Comparison of ENCODE assay signal across 17 cellular contexts in genomic region chr2:37554687-37555086, GRCh38.
"Had no signal": no experiment of that assay in that cellular context is flagged by ENCODE, and none has a peak within 500 bp of the region (broad histone marks: within the 10 kb centered on the region; RNA-seq: fewer than 3 reads in every experiment).

No MANE protein-coding gene starts in this region.

- DNase-seq: effector memory CD4-positive, alpha-beta T cell; gastrocnemius medialis; heart right ventricle; mammary epithelial cell; spleen; stimulated activated CD4-positive, alpha-beta T cell treated with anti-CD3 and anti-CD28 coated beads, Interleukin-15, amount 100 ng/mL, for 24 hours; stimulated activated CD4-positive, alpha-beta T cell treated with anti-CD3 and anti-CD28 coated beads, Interleukin-1b, Interleukin-23, amount 100 ng/mL, for 48 hours; stimulated activated CD4-positive, alpha-beta T cell treated with anti-CD3 and anti-CD28 coated beads, Interleukin-4, amount 100 ng/mL, for 4 hours; thyroid gland had no signal

- ATAC-seq: gastrocnemius medialis, left lobe of liver, sciatic nerve had no signal

- H3K4me3 Mint-ChIP-seq: naive thymus-derived CD4-positive, alpha-beta T cell; type B pancreatic cell had no signal

- H3K27ac ChIP-seq: epithelial cell of prostate, esophagus muscularis mucosa, gastrocnemius medialis, heart right ventricle, suprapubic skin, thyroid gland had no signal

- H3K27me3 Mint-ChIP-seq: naive thymus-derived CD4-positive, alpha-beta T cell; type B pancreatic cell had no signal

- H3K27me3 ChIP-seq: esophagus muscularis mucosa, gastrocnemius medialis, heart right ventricle, neutrophil, spleen, suprapubic skin, thyroid gland had no signal

- H3K36me3 Mint-ChIP-seq: naive thymus-derived CD4-positive, alpha-beta T cell; type B pancreatic cell had no signal

- H3K4me3 ChIP-seq: esophagus muscularis mucosa, gastrocnemius medialis, heart right ventricle, spleen, suprapubic skin, thyroid gland had no signal

- H3K27ac Mint-ChIP-seq: naive thymus-derived CD4-positive, alpha-beta T cell; type B pancreatic cell had no signal

- H3K9me3 Mint-ChIP-seq: naive thymus-derived CD4-positive, alpha-beta T cell had no signal

- H3K9me3 ChIP-seq: esophagus muscularis mucosa, gastrocnemius medialis, heart right ventricle, neutrophil, spleen, suprapubic skin, thyroid gland had no signal

- H3K4me1 ChIP-seq: gastrocnemius medialis, thyroid gland had no signal

- H3K36me3 ChIP-seq: esophagus muscularis mucosa, gastrocnemius medialis, heart right ventricle, neutrophil, spleen, suprapubic skin, thyroid gland had no signal
